ENCODE assay signal across 8 cellular contexts in genomic region chr5:101390317-101390908, GRCh38.
DNase-seq lines count a peak whose midpoint lies in the region; ATAC-seq and TF ChIP-seq lines count a peak whose summit lies in the region.

No MANE protein-coding gene starts in this region.

- ATAC-seq in HG03135 (IDR thresholded peaks at IDR 0.05; ENCODE audit: unreplicated experiment), result no peak
- ATAC-seq in natural killer cell treated with Interleukin-12 subunit alpha and Interleukin-12 subunit beta and Interleukin-15 and Interleukin-18, amount 100 ng/mL, for 72 hours, result no peak

- no peak overlapping the region for H3K27ac Mint-ChIP-seq in natural killer cell treated with Interleukin-12 subunit alpha and Interleukin-12 subunit beta and Interleukin-15 and Interleukin-18, amount 100 ng/mL, for 72 hours

- no peak overlapping the region for H3K27ac ChIP-seq in fibroblast of lung (ENCODE audit: insufficient read depth, low read length)
- no peak overlapping the region for H3K27ac ChIP-seq in prostate gland

- H4K20me1 ChIP-seq in fibroblast of lung (ENCODE audit: control insufficient read depth, extremely low read depth, insufficient read depth, low read length), result no peaks in the 10 kb centered on the region

- no peak overlapping the region for H2AFZ ChIP-seq in fibroblast of lung (ENCODE audit: low read length)

- no peak overlapping the region for H3K4me3 Mint-ChIP-seq in natural killer cell treated with Interleukin-12 subunit alpha and Interleukin-12 subunit beta and Interleukin-15 and Interleukin-18, amount 100 ng/mL, for 72 hours

- no peaks in the 10 kb centered on the region for H3K36me3 Mint-ChIP-seq in natural killer cell treated with Interleukin-12 subunit alpha and Interleukin-12 subunit beta and Interleukin-15 and Interleukin-18, amount 100 ng/mL, for 72 hours

- in situ Hi-C loops in ACHN (cut with HindIII; ENCODE audit: low pct_ligation_motif_present, low pct_unique_long_range_greater_than_20kb, low sequenced_read_pairs), result no loop called here

- no peaks in the 10 kb centered on the region for H3K4me1 ChIP-seq in fibroblast of lung (ENCODE audit: control insufficient read depth, extremely low read depth, insufficient read depth, low read length)
- no peaks in the 10 kb centered on the region for H3K4me1 ChIP-seq in prostate gland (replicated peaks)

- H3K79me2 ChIP-seq in fibroblast of lung (ENCODE audit: control insufficient read depth, insufficient read depth, low read length), result no peaks in the 10 kb centered on the region

- whole genome bisulfite sequencing in prostate gland, result 20% methylated on average over 4 of the region's 4 CpGs

- H3K4me1 Mint-ChIP-seq in natural killer cell treated with Interleukin-12 subunit alpha and Interleukin-12 subunit beta and Interleukin-15 and Interleukin-18, amount 100 ng/mL, for 72 hours (ENCODE audit: low read depth in 2 of 2), result no peaks in the 10 kb centered on the region

- no peaks in the 10 kb centered on the region for H3K36me3 ChIP-seq in fibroblast of lung (ENCODE audit: control insufficient read depth, insufficient read depth, low read length)
- H3K36me3 ChIP-seq in prostate gland, result no peaks in the 10 kb centered on the region

- no peaks in the 10 kb centered on the region for H3K9me3 Mint-ChIP-seq in natural killer cell treated with Interleukin-12 subunit alpha and Interleukin-12 subunit beta and Interleukin-15 and Interleukin-18, amount 100 ng/mL, for 72 hours

- H3K4me2 ChIP-seq in fibroblast of lung (ENCODE audit: extremely low read depth, insufficient read depth, low read length), result no peak overlapping the region

- intact Hi-C loops in prostate gland (cut with DNase I), result no loop called here

- TF ChIP-seq CTCF in fibroblast of lung (conservative IDR thresholded peaks at IDR 0.05 in 1 of 2, IDR thresholded peaks at IDR 0.05 in 1 of 2; ENCODE audit: low read depth in 1 of 2, low read length in 2 of 2) (peak; percentile 56 to 79), prostate gland (IDR thresholded peaks at IDR 0.05) (peak in 3 of 4 experiments; percentile 16 to 35 (median 19))

- no peak overlapping the region for H3K9ac ChIP-seq in fibroblast of lung (ENCODE audit: insufficient read depth, low read length)

- no peaks in the 10 kb centered on the region for H3K27me3 Mint-ChIP-seq in natural killer cell treated with Interleukin-12 subunit alpha and Interleukin-12 subunit beta and Interleukin-15 and Interleukin-18, amount 100 ng/mL, for 72 hours

- peak; percentile 51 for DNase-seq in ACHN
- peak; percentile 23 for DNase-seq in GM04504 (ENCODE audit: low read depth)
- DNase-seq in HPDE6-E6E7 (ENCODE audit: extremely low spot score), result peak; percentile 10
- DNase-seq in SHP77 (lab: John Stamatoyannopoulos, UW), result peak; percentile 53 to 60
- DNase-seq in fibroblast of lung (ENCODE audit: low read depth in 2 of 2), result peak; percentile 50 to 74
- no peak for DNase-seq in prostate gland (ENCODE audit: low spot score)
- DNase-seq in natural killer cell treated with Interleukin-12 subunit alpha and Interleukin-12 subunit beta and Interleukin-15 and Interleukin-18, amount 100 ng/mL, for 72 hours (ENCODE audit: low spot score), result no peak

- TF ChIP-seq POLR2A in prostate gland (IDR thresholded peaks at IDR 0.05), result no peak

- H3K9me3 ChIP-seq in fibroblast of lung (ENCODE audit: control insufficient read depth, insufficient read depth, low read depth, low read length) (no peaks in the 10 kb centered on the region), prostate gland (no peaks in the 10 kb centered on the region)

- no peak overlapping the region for H3K4me3 ChIP-seq in fibroblast of lung (replicated peaks in 1 of 4; ENCODE audit: control extremely low read depth in 1 of 4, insufficient read depth in 1 of 4, low read depth in 3 of 4, low read length in 4 of 4)
- no peak overlapping the region for H3K4me3 ChIP-seq in prostate gland

- H3K27me3 ChIP-seq in fibroblast of lung (ENCODE audit: control insufficient read depth, insufficient read depth, low read length) (no peaks in the 10 kb centered on the region), prostate gland (replicated peaks; ENCODE audit: insufficient read depth) (no peaks in the 10 kb centered on the region)

Comparison
In these comparisons a context has a peak if more than half of its experiments do, and no peak if none do; other contexts are left out.
1. DNase-seq: peak in ACHN (single experiment), GM04504 (single experiment), HPDE6-E6E7 (single experiment), SHP77 (2 of 2) and fibroblast of lung (2 of 2); none in prostate gland (single experiment) and natural killer cell treated with Interleukin-12 subunit alpha and Interleukin-12 subunit beta and Interleukin-15 and Interleukin-18, amount 100 ng/mL, for 72 hours (single experiment).